8 cellular contexts compared by ENCODE assay signal in genomic region chr17:77445908-77446535, GRCh38.
DNase-seq lines count a peak whose midpoint lies in the region; ATAC-seq and TF ChIP-seq lines count a peak whose summit lies in the region.

No MANE protein-coding gene starts in this region.

- intact Hi-C loops in activated T-helper 1 cell treated with anti-CD3 and anti-CD28 coated beads, Interleukin-12 subunit alpha, Interleukin-12 subunit beta, Interleukin-2, Interleukin-4 antibody, amounts not matched to agents 30 ng/mL and 10 ng/mL and 1 ng/mL, durations not matched to agents 14 hours and 24 hours and 36 hours (cut with micrococcal nuclease) = loop anchor here (1.0 to 2.0 kb wide), 2 partner anchors 15 to 26 kb away; no protein-coding TSS in a partner anchor

- DNase-seq in COLO829 (ENCODE audit: low spot score) = peak; percentile 52
- peak; percentile 62 for DNase-seq in activated T-helper 1 cell treated with anti-CD3 and anti-CD28 coated beads, Interleukin-12 subunit alpha, Interleukin-12 subunit beta, Interleukin-2, Interleukin-4 antibody, amounts not matched to agents 30 ng/mL and 10 ng/mL and 1 ng/mL, durations not matched to agents 14 hours and 24 hours and 36 hours (ENCODE audit: low spot score)
- DNase-seq in immature natural killer cell = peak; percentile 75 to 80 (median 77)
- DNase-seq in thoracic aorta (ENCODE audit: low spot score) = no peak
- no peak for DNase-seq in GM19238 (ENCODE audit: insufficient read length, low spot score)
- no peak for DNase-seq in kidney tubule cell (ENCODE audit: low spot score)
- DNase-seq in H4 (ENCODE audit: low spot score) = no peak

- H3K4me1 ChIP-seq in thoracic aorta (ENCODE audit: control insufficient read depth in 1 of 2, low read depth in 2 of 2) = peaks cover 29 to 55% of the 10 kb centered on the region in 2 donors

- ATAC-seq in HG03196 (IDR thresholded peaks at IDR 0.05; ENCODE audit: unreplicated experiment) (peak; percentile 21), thoracic aorta (ENCODE audit: insufficient number of reproducible peaks, low FRiP score, low read depth) (no peak)

- H3K27ac ChIP-seq in thoracic aorta = peak overlapping the region in 1 of 2 donors; percentile 28

- no peak for TF ChIP-seq CTCF in thoracic aorta (IDR thresholded peaks at IDR 0.05)

- H3K27ac Mint-ChIP-seq in activated T-helper 1 cell treated with anti-CD3 and anti-CD28 coated beads, Interleukin-12 subunit alpha, Interleukin-12 subunit beta, Interleukin-2, Interleukin-4 antibody, amounts not matched to agents 30 ng/mL and 10 ng/mL and 1 ng/mL, durations not matched to agents 14 hours and 24 hours and 36 hours = peak overlapping the region; percentile 97
- H3K27ac Mint-ChIP-seq in immature natural killer cell = peak overlapping the region; percentile 88 to 100 (median 98)

- peaks cover 7% of the 10 kb centered on the region for H3K36me3 Mint-ChIP-seq in activated T-helper 1 cell treated with anti-CD3 and anti-CD28 coated beads, Interleukin-12 subunit alpha, Interleukin-12 subunit beta, Interleukin-2, Interleukin-4 antibody, amounts not matched to agents 30 ng/mL and 10 ng/mL and 1 ng/mL, durations not matched to agents 14 hours and 24 hours and 36 hours (ENCODE audit: low read depth)
- no peaks in the 10 kb centered on the region for H3K36me3 Mint-ChIP-seq in immature natural killer cell

- peak overlapping the region; percentile 20 for H3K4me3 ChIP-seq in thoracic aorta

- no peaks in the 10 kb centered on the region for H3K9me3 ChIP-seq in thoracic aorta

- no peaks in the 10 kb centered on the region for H3K27me3 Mint-ChIP-seq in activated T-helper 1 cell treated with anti-CD3 and anti-CD28 coated beads, Interleukin-12 subunit alpha, Interleukin-12 subunit beta, Interleukin-2, Interleukin-4 antibody, amounts not matched to agents 30 ng/mL and 10 ng/mL and 1 ng/mL, durations not matched to agents 14 hours and 24 hours and 36 hours (ENCODE audit: insufficient read depth)
- H3K27me3 Mint-ChIP-seq in immature natural killer cell (ENCODE audit: low read depth in 3 of 3) = peaks cover 19 to 28% (median 26%) of the 10 kb centered on the region in 3 donors

- H3K4me1 Mint-ChIP-seq in activated T-helper 1 cell treated with anti-CD3 and anti-CD28 coated beads, Interleukin-12 subunit alpha, Interleukin-12 subunit beta, Interleukin-2, Interleukin-4 antibody, amounts not matched to agents 30 ng/mL and 10 ng/mL and 1 ng/mL, durations not matched to agents 14 hours and 24 hours and 36 hours (ENCODE audit: low read depth) = peaks cover 85% of the 10 kb centered on the region
- peaks cover 92 to 96% of the 10 kb centered on the region in 2 donors for H3K4me1 Mint-ChIP-seq in immature natural killer cell

- peaks cover 2% of the 10 kb centered on the region for H3K36me3 ChIP-seq in thoracic aorta

- H3K4me3 Mint-ChIP-seq in activated T-helper 1 cell treated with anti-CD3 and anti-CD28 coated beads, Interleukin-12 subunit alpha, Interleukin-12 subunit beta, Interleukin-2, Interleukin-4 antibody, amounts not matched to agents 30 ng/mL and 10 ng/mL and 1 ng/mL, durations not matched to agents 14 hours and 24 hours and 36 hours = peak overlapping the region; percentile 79
- H3K4me3 Mint-ChIP-seq in immature natural killer cell = peak overlapping the region; percentile 68 to 88 (median 80)

- no peaks in the 10 kb centered on the region for H3K9me3 Mint-ChIP-seq in activated T-helper 1 cell treated with anti-CD3 and anti-CD28 coated beads, Interleukin-12 subunit alpha, Interleukin-12 subunit beta, Interleukin-2, Interleukin-4 antibody, amounts not matched to agents 30 ng/mL and 10 ng/mL and 1 ng/mL, durations not matched to agents 14 hours and 24 hours and 36 hours
- H3K9me3 Mint-ChIP-seq in immature natural killer cell = peaks cover 0 to 1% (median 0%) of the 10 kb centered on the region in 6 donors

- H3K27me3 ChIP-seq in thoracic aorta (replicated peaks; ENCODE audit: insufficient read depth) = no peaks in the 10 kb centered on the region

Comparison
In these comparisons a context has a peak if more than half of its experiments do, and no peak if none do; other contexts are left out.
1. DNase-seq: peak in COLO829 (single experiment), activated T-helper 1 cell treated with anti-CD3 and anti-CD28 coated beads, Interleukin-12 subunit alpha, Interleukin-12 subunit beta, Interleukin-2, Interleukin-4 antibody, amounts not matched to agents 30 ng/mL and 10 ng/mL and 1 ng/mL, durations not matched to agents 14 hours and 24 hours and 36 hours (single experiment) and immature natural killer cell (3 of 3); none in thoracic aorta (single experiment), GM19238 (single experiment), kidney tubule cell (single experiment) and H4 (single experiment).